Comparison of ENCODE assay signal across 9 cellular contexts in genomic region chr6:110414669-110415296, GRCh38. TPM values are rescaled to one million over a fixed set of nuclear protein-coding genes. Genes with fewer than 3 reads are reported as not detected.
DNase-seq lines count a peak whose midpoint lies in the region; ATAC-seq and TF ChIP-seq lines count a peak whose summit lies in the region.
"Had no signal": no experiment of that assay in that cellular context is flagged by ENCODE, and none has a peak within 500 bp of the region (broad histone marks: within the 10 kb centered on the region; RNA-seq: fewer than 3 reads in every experiment).

No MANE protein-coding gene starts in this region.

- H3K4me1 ChIP-seq in neutrophil (ENCODE audit: control insufficient read depth in 1 of 2, insufficient read depth in 1 of 2, low read depth in 1 of 2, low read length in 1 of 2) (peaks cover 0 to 19% of the 10 kb centered on the region in 2 experiments), upper lobe of left lung (peaks cover 5 to 15% (median 8%) of the 10 kb centered on the region in 4 donors)

- DNase-seq in Right ventricle myocardium superior, result no peak
- DNase-seq in upper lobe of left lung, result no peak
- no peak for DNase-seq in DMS114 treated with DMSO at 0.1 percent for 48 hours (lab: John Stamatoyannopoulos, UW; ENCODE audit: unreplicated experiment)
- DNase-seq: activated CD4-positive, alpha-beta T cell treated with anti-CD3 and anti-CD28 coated beads, Interleukin-2, amount 10 ng/mL, durations not matched to agents 24 days and 14 days had no signal

- 62 to 64% methylated on average over 6 of the region's 6 CpGs for WGBS in upper lobe of left lung, 2 donors

- H3K27me3 ChIP-seq in neutrophil (no peaks in the 10 kb centered on the region), upper lobe of left lung (no peaks in the 10 kb centered on the region)

- TF ChIP-seq CTCF in WI38 (IDR thresholded peaks at IDR 0.05; ENCODE audit: low read depth, low read length) (no peak), neutrophil (IDR thresholded peaks at IDR 0.05) (no peak), upper lobe of left lung (IDR thresholded peaks at IDR 0.05) (no peak)

- no peak for TF ChIP-seq EP300 in upper lobe of left lung (IDR thresholded peaks at IDR 0.05)

- H3K27ac ChIP-seq in neutrophil (peak overlapping the region; percentile 23), upper lobe of left lung (peak overlapping the region; percentile 65 to 85 (median 80))

- no peaks in the 10 kb centered on the region for H3K9me3 ChIP-seq in neutrophil
- no peaks in the 10 kb centered on the region for H3K9me3 ChIP-seq in upper lobe of left lung

- H3K4me3 ChIP-seq in WI38 (ENCODE audit: low read depth, low read length) (peak overlapping the region; percentile 52), neutrophil (ENCODE audit: low read depth in 1 of 2, low read length in 1 of 2) (no peak overlapping the region), upper lobe of left lung (peak overlapping the region in 3 of 4 donors; percentile 37 to 49 (median 42))

- TF ChIP-seq POLR2A in upper lobe of left lung (IDR thresholded peaks at IDR 0.05), result no peak

- intact Hi-C loops in Right ventricle myocardium superior (cut with DNase I), result no loop called here

- H3K36me3 ChIP-seq in neutrophil (no peaks in the 10 kb centered on the region), upper lobe of left lung (no peaks in the 10 kb centered on the region)

- ATAC-seq in Right ventricle myocardium superior (ENCODE audit: poor library complexity) (peak; percentile 52), upper lobe of left lung (ENCODE audit: low FRiP score in 2 of 2) (peak; percentile 12 to 52), HG03045 (IDR thresholded peaks at IDR 0.05; ENCODE audit: unreplicated experiment) (no peak), GM19035 (IDR thresholded peaks at IDR 0.05; ENCODE audit: unreplicated experiment) (no peak)

RNA-seq across cellular contexts. Expression of gene DDO, which starts 0.6 kb away (rescaled TPM):
- total RNA-seq in Right ventricle myocardium superior (31.1 TPM), upper lobe of left lung (1 to 10 TPM; 1.4 to 7.6 (median 3.2) TPM)
- total RNA-seq: activated CD4-positive, alpha-beta T cell treated with anti-CD3 and anti-CD28 coated beads, Interleukin-2, amount 10 ng/mL, durations not matched to agents 24 days and 14 days; mesothelial cell of epicardium had no signal

RNA-seq across cellular contexts. Expression of gene METTL24, which starts 56.6 kb away (rescaled TPM):
- total RNA-seq in Right ventricle myocardium superior (0.91 TPM), upper lobe of left lung (1 to 10 TPM in 4 of 6 donors, under 1 TPM in 1, not detected in 1; 0.78 to 2.7 (median 1.8) TPM)
- total RNA-seq: activated CD4-positive, alpha-beta T cell treated with anti-CD3 and anti-CD28 coated beads, Interleukin-2, amount 10 ng/mL, durations not matched to agents 24 days and 14 days had no signal

Comparison
In these comparisons a context has a peak if more than half of its experiments do, and no peak if none do; other contexts are left out.
1. H3K4me3 ChIP-seq: peak in WI38 (single experiment) and upper lobe of left lung (3 of 4); none in neutrophil (0 of 2).
2. ATAC-seq: peak in Right ventricle myocardium superior (single experiment) and upper lobe of left lung (2 of 2); none in HG03045 (single experiment) and GM19035 (single experiment).